In the genomic region with DNA sequence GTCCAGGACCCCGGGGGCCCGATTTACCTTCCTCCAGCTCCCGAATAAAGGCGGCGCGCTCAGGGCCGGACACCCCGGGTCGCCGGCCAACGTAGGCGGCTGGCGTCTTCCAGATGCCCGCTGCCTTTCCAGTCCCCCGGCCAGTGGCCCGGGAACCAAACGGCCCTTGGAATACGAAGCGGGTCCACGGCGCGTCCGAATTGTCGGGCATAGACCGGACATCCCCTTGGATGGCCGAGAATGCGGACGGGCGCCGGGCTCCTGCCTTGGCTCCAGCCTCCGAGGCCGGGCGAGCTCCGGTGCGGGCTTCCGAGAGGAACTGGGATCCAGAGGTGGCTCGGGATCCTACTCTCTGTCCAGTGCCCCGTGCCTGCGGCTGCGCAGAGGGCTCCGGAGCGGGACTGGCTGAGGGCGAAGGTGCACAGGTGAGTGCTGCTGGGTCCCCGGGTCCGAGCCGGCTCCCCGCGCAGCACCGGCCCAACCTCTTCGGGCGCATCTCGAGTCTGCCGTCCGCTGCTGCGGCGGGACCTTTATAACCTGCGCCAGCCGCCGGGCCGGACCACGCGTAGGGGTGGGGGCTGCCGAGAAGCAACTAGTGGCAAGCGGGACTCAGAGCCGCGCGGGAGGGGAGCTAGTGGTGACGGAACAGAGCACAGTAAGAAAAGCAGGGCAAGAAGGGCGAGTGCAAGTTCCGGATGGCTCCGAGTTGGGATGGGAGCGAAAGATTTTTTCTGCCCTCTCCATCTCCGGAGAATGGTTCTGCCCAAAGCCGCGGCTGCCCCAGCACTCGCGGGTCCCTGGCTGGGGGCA, we compare ENCODE assay signal across 8 cellular contexts. TPM values are rescaled to one million over a fixed set of nuclear protein-coding genes. Genes with fewer than 3 reads are reported as not detected.
A peak's percentile ranks its signal among the peaks of the same experiment; 100 is the strongest.
DNase-seq lines count a peak whose midpoint lies in the region; ATAC-seq and TF ChIP-seq lines count a peak whose summit lies in the region.

A gene with protein sequence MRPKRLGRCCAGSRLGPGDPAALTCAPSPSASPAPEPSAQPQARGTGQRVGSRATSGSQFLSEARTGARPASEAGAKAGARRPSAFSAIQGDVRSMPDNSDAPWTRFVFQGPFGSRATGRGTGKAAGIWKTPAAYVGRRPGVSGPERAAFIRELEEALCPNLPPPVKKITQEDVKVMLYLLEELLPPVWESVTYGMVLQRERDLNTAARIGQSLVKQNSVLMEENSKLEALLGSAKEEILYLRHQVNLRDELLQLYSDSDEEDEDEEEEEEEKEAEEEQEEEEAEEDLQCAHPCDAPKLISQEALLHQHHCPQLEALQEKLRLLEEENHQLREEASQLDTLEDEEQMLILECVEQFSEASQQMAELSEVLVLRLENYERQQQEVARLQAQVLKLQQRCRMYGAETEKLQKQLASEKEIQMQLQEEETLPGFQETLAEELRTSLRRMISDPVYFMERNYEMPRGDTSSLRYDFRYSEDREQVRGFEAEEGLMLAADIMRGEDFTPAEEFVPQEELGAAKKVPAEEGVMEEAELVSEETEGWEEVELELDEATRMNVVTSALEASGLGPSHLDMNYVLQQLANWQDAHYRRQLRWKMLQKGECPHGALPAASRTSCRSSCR (minus strand): TSS at position 505 of the 810 bp plus-strand sequence. CDS start 9 bp downstream, at position 496.

- TF ChIP-seq EP300 in suprapubic skin (IDR thresholded peaks at IDR 0.05): no peak

- no peak for TF ChIP-seq CTCF in OCI-LY7 (conservative IDR thresholded peaks at IDR 0.05; ENCODE audit: low read length)
- no peak for TF ChIP-seq CTCF in suprapubic skin (IDR thresholded peaks at IDR 0.05)

- H3K4me3 ChIP-seq in OCI-LY7 (ENCODE audit: low read depth, low read length, poor library complexity, severe bottlenecking) (no peak within 1 kb of the TSS), suprapubic skin (peak within 1 kb of the TSS; percentile 55)

- H3K4me1 ChIP-seq in ES-I3 (ENCODE audit: insufficient read depth, low read length) (peaks cover 6% of the 10 kb centered on the region), OCI-LY7 (ENCODE audit: insufficient read depth, low read length, poor library complexity, severe bottlenecking) (peaks cover 11% of the 10 kb centered on the region), suprapubic skin (peaks cover 34% of the 10 kb centered on the region)

- no peak within 1 kb of the TSS for H2AFZ ChIP-seq in OCI-LY7 (ENCODE audit: low read length)

- no peaks in the 10 kb centered on the region for H3K9me2 ChIP-seq in OCI-LY7 (ENCODE audit: insufficient read depth, low read length)

- H3K4me2 ChIP-seq in OCI-LY7 (ENCODE audit: low read length): peak within 1 kb of the TSS; percentile 15; the same call in 1 of the 2 replicates

- H3K27ac ChIP-seq in OCI-LY7 (ENCODE audit: low read depth, low read length, poor library complexity, severe bottlenecking) (no peak within 1 kb of the TSS), suprapubic skin (no peak within 1 kb of the TSS)

- no TSS peak for BruUV-seq in OCI-LY7 (replicated peaks; lab: Mats Ljungman, UMichigan)

- H3K9ac ChIP-seq in ES-I3 (ENCODE audit: low read depth, low read length): peak within 1 kb of the TSS; percentile 69

- H3K79me2 ChIP-seq in OCI-LY7 (ENCODE audit: insufficient read depth, low read depth, low read length): no peaks in the 10 kb centered on the region

- POLR2A ChIA-PET in OCI-LY7 (lab: Charles Lee): no interaction called here

- TF ChIP-seq POLR2A in suprapubic skin (IDR thresholded peaks at IDR 0.05): no peak

- H3K9me3 ChIP-seq in ES-I3 (ENCODE audit: control insufficient read depth, insufficient read depth, low read length) (no peaks in the 10 kb centered on the region), OCI-LY7 (ENCODE audit: low read length) (no peaks in the 10 kb centered on the region), suprapubic skin (no peaks in the 10 kb centered on the region)

- H3K36me3 ChIP-seq in ES-I3 (ENCODE audit: insufficient read depth, low read length) (no peaks in the 10 kb centered on the region), OCI-LY7 (ENCODE audit: insufficient read depth, low read length) (no peaks in the 10 kb centered on the region), suprapubic skin (no peaks in the 10 kb centered on the region)

- DNase-seq in OCI-LY7 (ENCODE audit: low spot score) (no peak), cerebellum (ENCODE audit: low spot score) (peak; percentile 34), left kidney (ENCODE audit: low read depth, low spot score) (peak; percentile 78), suprapubic skin (ENCODE audit: low spot score in 2 of 2) (no peak), cerebellar nuclear complex (lab: John Stamatoyannopoulos, UW) (no peak)

- CTCF ChIA-PET in OCI-LY7 (lab: Charles Lee; ENCODE audit: unreplicated experiment): no interaction called here

- intact Hi-C loops in OCI-LY7 (cut with micrococcal nuclease; ENCODE audit: unreplicated experiment): loop anchor here (10.0 kb wide), 1 partner anchor 380 kb away; a partner anchor contains a TSS

- no peak for ATAC-seq in GM18909 (IDR thresholded peaks at IDR 0.05; ENCODE audit: poor library complexity, unreplicated experiment)
- ATAC-seq in HG02642 (IDR thresholded peaks at IDR 0.05; ENCODE audit: poor library complexity, unreplicated experiment): no peak

- H3K27me3 ChIP-seq in suprapubic skin: peaks cover 61% of the 10 kb centered on the region

- no peaks in the 10 kb centered on the region for H4K20me1 ChIP-seq in OCI-LY7 (ENCODE audit: insufficient read depth, low read length)

- 1% methylated on average over 32 of the region's 77 CpGs for WGBS in suprapubic skin

RNA-seq across cellular contexts. Expression of the gene that starts here (rescaled TPM):
- total RNA-seq in OCI-LY7 (2014; rRNA removed; shearing (Covaris generic)): 0.10 and 0.19 TPM in 2 replicates
- 0.22 and 0.55 TPM in 2 replicates for total RNA-seq in OCI-LY7 (2022)
- total RNA-seq in cerebellum: 1.5 TPM
- 1 to 10 TPM; 1.0 to 9.3 (median 1.2) TPM for total RNA-seq in suprapubic skin

Comparison
In these comparisons a context has a peak if more than half of its experiments do, and no peak if none do; other contexts are left out.
1. DNase-seq: peak in cerebellum (single experiment) and left kidney (single experiment); none in OCI-LY7 (single experiment), suprapubic skin (0 of 2) and cerebellar nuclear complex (0 of 2).